Comparison of ENCODE assay signal across 8 cellular contexts in genomic region chr10:11610151-11610854, GRCh38. TPM values are rescaled to one million over a fixed set of nuclear protein-coding genes. Genes with fewer than 3 reads are reported as not detected.
DNase-seq lines count a peak whose midpoint lies in the region; ATAC-seq and TF ChIP-seq lines count a peak whose summit lies in the region.

No MANE protein-coding gene starts in this region.

- H3K4me2 ChIP-seq in OCI-LY3 (ENCODE audit: low read length), result peak overlapping the region; percentile 91
- H3K4me2 ChIP-seq in osteoblast (ENCODE audit: insufficient read depth, low read length), result peak overlapping the region; percentile 97

- H2AFZ ChIP-seq in OCI-LY3 (ENCODE audit: low read depth, low read length), result 0 out of 2 replicates have a peak overlapping the region, but pooled peaks have one; percentile 40
- peak overlapping the region; percentile 52 for H2AFZ ChIP-seq in osteoblast (ENCODE audit: low read length)

- H3K27me3 ChIP-seq in OCI-LY3 (ENCODE audit: low read depth, low read length), result no peaks in the 10 kb centered on the region
- no peaks in the 10 kb centered on the region for H3K27me3 ChIP-seq in osteoblast (ENCODE audit: insufficient read depth, low read length)

- H4K20me1 ChIP-seq in OCI-LY3 (ENCODE audit: insufficient read depth, low read length) (0 out of 2 replicates have a peak, but pooled peaks cover 8% of the 10 kb centered on the region), osteoblast (ENCODE audit: insufficient read depth, low read length) (peaks cover 17% of the 10 kb centered on the region)

- H3K27ac ChIP-seq in OCI-LY3 (ENCODE audit: low read length) (peak overlapping the region; percentile 55), osteoblast (ENCODE audit: low read depth, low read length) (no peak overlapping the region)

- H3K9ac ChIP-seq in OCI-LY3 (ENCODE audit: low read length), result peak overlapping the region; percentile 84

- H3K4me3 ChIP-seq in OCI-LY3 (ENCODE audit: low read length), result peak overlapping the region; percentile 98
- peak overlapping the region; percentile 81 for H3K4me3 ChIP-seq in osteoblast (ENCODE audit: insufficient read depth, low read length)

- H3K4me3 Mint-ChIP-seq in Calu3 (ENCODE audit: low read depth, unreplicated experiment), result peak overlapping the region; percentile 78
- H3K4me3 Mint-ChIP-seq in endothelial cell (ENCODE audit: unreplicated experiment), result peak overlapping the region; percentile 98

- H3K27me3 Mint-ChIP-seq in Calu3 (ENCODE audit: unreplicated experiment), result no peaks in the 10 kb centered on the region
- peaks cover 7% of the 10 kb centered on the region for H3K27me3 Mint-ChIP-seq in endothelial cell (ENCODE audit: unreplicated experiment)

- intact Hi-C loops in Calu3 (cut with micrococcal nuclease; ENCODE audit: unreplicated experiment), result loop anchor here (2.0 kb wide), 1 partner anchor 74 kb away; no protein-coding TSS in a partner anchor

- peak overlapping the region; percentile 84 for H3K27ac Mint-ChIP-seq in Calu3 (ENCODE audit: unreplicated experiment)
- peak overlapping the region; percentile 89 for H3K27ac Mint-ChIP-seq in endothelial cell (ENCODE audit: unreplicated experiment)

- TF ChIP-seq CTCF in Calu3 (IDR thresholded peaks at IDR 0.05; ENCODE audit: unreplicated experiment), result no peak
- no peak for TF ChIP-seq CTCF in OCI-LY3 (IDR thresholded peaks at IDR 0.05; ENCODE audit: low read depth, low read length)
- no peak for TF ChIP-seq CTCF in endothelial cell (IDR thresholded peaks at IDR 0.05; ENCODE audit: unreplicated experiment)
- TF ChIP-seq CTCF in osteoblast (IDR thresholded peaks at IDR 0.05; ENCODE audit: extremely low read depth, low read depth, low read length), result no peak
- no peak for TF ChIP-seq CTCF in omental fat pad (IDR thresholded peaks at IDR 0.05)

- H3K36me3 Mint-ChIP-seq in Calu3 (ENCODE audit: insufficient read depth, unreplicated experiment) (peaks cover 28% of the 10 kb centered on the region), endothelial cell (ENCODE audit: low read depth, unreplicated experiment) (peaks cover 9% of the 10 kb centered on the region)

- H3K79me2 ChIP-seq in OCI-LY3 (ENCODE audit: low read length), result peaks cover 53% of the 10 kb centered on the region
- H3K79me2 ChIP-seq in osteoblast (ENCODE audit: insufficient read depth, low read length), result peaks cover 42% of the 10 kb centered on the region

- H3K4me1 ChIP-seq in OCI-LY3 (ENCODE audit: low read length), result peaks cover 53% of the 10 kb centered on the region
- H3K4me1 ChIP-seq in osteoblast (ENCODE audit: insufficient read depth, low read length), result peaks cover 21% of the 10 kb centered on the region

- H3K9me3 ChIP-seq in OCI-LY3 (ENCODE audit: insufficient read depth, low read length) (no peaks in the 10 kb centered on the region), osteoblast (ENCODE audit: low read depth, low read length) (no peaks in the 10 kb centered on the region)

- H3K4me1 Mint-ChIP-seq in Calu3 (ENCODE audit: low read depth, unreplicated experiment) (peaks cover 28% of the 10 kb centered on the region), endothelial cell (ENCODE audit: unreplicated experiment) (peaks cover 32% of the 10 kb centered on the region)

- no TSS peak for BruUV-seq in Calu3 (replicated peaks; lab: Mats Ljungman, UMichigan)

- CTCF ChIA-PET in Calu3 (lab: Charles Lee), result interaction anchor here (0.9 kb wide), 1 partner anchor 58 kb away, joined by 4 read pairs; no protein-coding TSS in a partner anchor

- ATAC-seq in HG03354 (IDR thresholded peaks at IDR 0.05; ENCODE audit: poor library complexity, severe bottlenecking, unreplicated experiment) (no peak), HG03460 (IDR thresholded peaks at IDR 0.05; ENCODE audit: unreplicated experiment) (no peak), omental fat pad (ENCODE audit: low FRiP score) (no peak)

- H3K36me3 ChIP-seq in OCI-LY3 (replicated peaks; ENCODE audit: low read depth, low read length) (no peaks in the 10 kb centered on the region), osteoblast (ENCODE audit: insufficient read depth, low read length) (no peaks in the 10 kb centered on the region)

- DNase-seq in Calu3 (no peak), endothelial cell (ENCODE audit: low spot score) (no peak), osteoblast (ENCODE audit: insufficient read length, low spot score, missing footprints) (no peak), omental fat pad (ENCODE audit: low spot score) (no peak), NCI-H526 treated with DMSO at 0.1 percent for 48 hours (lab: John Stamatoyannopoulos, UW) (no peak)

- H3K9me3 Mint-ChIP-seq in Calu3 (ENCODE audit: low read depth, unreplicated experiment) (no peaks in the 10 kb centered on the region), endothelial cell (ENCODE audit: unreplicated experiment) (no peaks in the 10 kb centered on the region)

RNA-seq across cellular contexts. Expression of gene USP6NL, which starts 1.1 kb away (rescaled TPM):
- total RNA-seq in Calu3 (2022) (25.3 and 27.5 TPM in 2 replicates), endothelial cell (ENCODE audit: unreplicated experiment) (33.0 TPM), osteoblast (13.8 and 14.1 TPM in 2 replicates), omental fat pad (10 to 100 TPM; 13.9 to 17.1 (median 15.8) TPM)
